In the genomic region with DNA sequence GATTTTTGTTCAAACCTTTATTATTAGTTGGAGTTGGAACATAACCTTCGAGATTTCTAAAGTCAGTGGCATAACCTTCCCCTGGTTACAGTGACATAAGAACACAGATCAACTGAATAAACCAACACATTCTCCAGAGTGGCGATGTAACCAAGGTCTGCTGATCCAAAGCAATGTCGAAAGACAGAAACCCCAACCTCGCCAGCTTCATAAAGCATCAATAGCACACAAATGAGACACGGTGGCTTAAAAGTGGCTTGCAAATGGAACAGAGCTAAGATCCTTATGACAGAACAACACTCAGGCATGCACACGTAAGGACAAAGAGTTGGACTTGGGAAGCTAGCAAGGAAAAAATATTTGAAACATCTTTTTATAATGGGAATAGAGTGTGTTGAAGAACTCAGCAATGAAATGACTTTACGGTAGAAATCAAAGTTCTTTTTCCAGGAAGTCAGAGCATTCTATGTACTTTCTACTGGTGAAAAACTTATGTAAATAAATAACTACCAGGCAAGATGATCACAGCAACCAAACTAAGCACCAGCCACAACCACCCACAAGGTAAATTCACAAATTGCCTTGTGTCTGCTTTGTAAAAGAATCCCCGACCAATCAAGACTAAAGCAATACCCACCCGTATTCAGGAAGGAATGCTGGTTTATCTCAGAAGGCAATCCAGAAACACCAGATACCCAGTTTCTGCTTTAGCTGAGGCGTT, we compare ENCODE assay signal across 24 cellular contexts.
DNase-seq lines count a peak whose midpoint lies in the region; ATAC-seq, FAIRE-seq and TF ChIP-seq lines count a peak whose summit lies in the region.
"Had no signal": no experiment of that assay in that cellular context is flagged by ENCODE, and none has a peak within 500 bp of the region (broad histone marks: within the 10 kb centered on the region; RNA-seq: fewer than 3 reads in every experiment).

No MANE protein-coding gene starts in this region.

- TF ChIP-seq CTCF in lower lobe of right lung (IDR thresholded peaks at IDR 0.05), result no peak

- ATAC-seq in lower lobe of right lung, result peak; percentile 25 to 52
- ATAC-seq in HG03469 (IDR thresholded peaks at IDR 0.05; ENCODE audit: unreplicated experiment), result no peak
- no peak for ATAC-seq in GM18511 (IDR thresholded peaks at IDR 0.05; ENCODE audit: unreplicated experiment)
- ATAC-seq: gastroesophageal sphincter; GM23338; stimulated activated naive CD8-positive, alpha-beta T cell treated with anti-CD3 and anti-CD28 coated beads, Interleukin-15, Interleukin-2, amounts not matched to agents 100 U/mL and 50 U/mL, for 24 hours had no signal

- peak; percentile 36 for DNase-seq in HuH-7 (ENCODE audit: low spot score)
- peak; percentile 55 for DNase-seq in fibroblast of peridontal ligament (ENCODE audit: extremely low read depth)
- DNase-seq in lower lobe of right lung, result no peak
- peak; percentile 37 for DNase-seq in small intestine
- DNase-seq in KG1 (lab: John Stamatoyannopoulos, UW), result no peak
- no peak for DNase-seq in NCI-H1417 (lab: John Stamatoyannopoulos, UW)
- DNase-seq: ACHN; activated CD8-positive, alpha-beta memory T cell treated with anti-CD3 and anti-CD28 coated beads, Interleukin-2, amount 50 U/mL, for 4 hours; activated naive CD8-positive, alpha-beta T cell treated with anti-CD3 and anti-CD28 coated beads, Interleukin-2, amount 10 ng/mL, durations not matched to agents 7 days and 5 days; NCI-H1417 treated with DMSO at 0.1 percent for 48 hours; NCI-H526; RPMI8226; stimulated activated CD4-positive, alpha-beta T cell treated with anti-CD3 and anti-CD28 coated beads, Interleukin-4, amount 100 ng/mL, for 4 hours; stimulated activated naive CD8-positive, alpha-beta T cell treated with anti-CD3 and anti-CD28 coated beads, Interleukin-15, Interleukin-2, amounts not matched to agents 100 U/mL and 50 U/mL, for 24 hours; T-helper 2 cell; tibial artery had no signal

- H3K27ac ChIP-seq in lower lobe of right lung (peak overlapping the region; percentile 19), small intestine (ENCODE audit: low read depth in 1 of 2, low read length in 1 of 2) (no peak overlapping the region)
- H3K27ac ChIP-seq: BLaER1 treated with 17β-estradiol and CSF1 and Interleukin-3, amounts not matched to agents 10 nM and 100 nM; esophagus muscularis mucosa; gastroesophageal sphincter; SK-N-MC; tibial artery; VCaP had no signal

- intact Hi-C loops in lower lobe of right lung (cut with DNase I), result no loop called here

- H3K4me3 ChIP-seq in lower lobe of right lung, result no peak overlapping the region
- no peak overlapping the region for H3K4me3 ChIP-seq in small intestine (ENCODE audit: low read depth in 1 of 2, low read length in 2 of 2)
- H3K4me3 ChIP-seq: BLaER1 treated with 17β-estradiol and CSF1 and Interleukin-3, amounts not matched to agents 10 nM and 100 nM; esophagus muscularis mucosa; gastroesophageal sphincter; GM23338; SK-N-MC; tibial artery had no signal

- H3K36me3 ChIP-seq in lower lobe of right lung (no peaks in the 10 kb centered on the region), small intestine (ENCODE audit: control insufficient read depth in 2 of 2, insufficient read depth in 2 of 2, low read length in 2 of 2) (no peaks in the 10 kb centered on the region)
- H3K36me3 ChIP-seq: BLaER1 treated with 17β-estradiol and CSF1 and Interleukin-3, amounts not matched to agents 10 nM and 100 nM; esophagus muscularis mucosa; gastroesophageal sphincter; tibial artery had no signal

- H3K27me3 ChIP-seq in lower lobe of right lung (ENCODE audit: low read depth) (no peaks in the 10 kb centered on the region), small intestine (ENCODE audit: control insufficient read depth in 2 of 2, insufficient read depth in 2 of 2, low read length in 2 of 2) (no peaks in the 10 kb centered on the region)
- H3K27me3 ChIP-seq: BLaER1 treated with 17β-estradiol and CSF1 and Interleukin-3, amounts not matched to agents 10 nM and 100 nM; esophagus muscularis mucosa; gastroesophageal sphincter; tibial artery had no signal

- FAIRE-seq in small intestine (lab: Jason Lieb, UNC), result no peak

- no peaks in the 10 kb centered on the region for H3K9me3 ChIP-seq in lower lobe of right lung
- H3K9me3 ChIP-seq in small intestine (ENCODE audit: control insufficient read depth, low read depth), result no peaks in the 10 kb centered on the region
- H3K9me3 ChIP-seq: esophagus muscularis mucosa, gastroesophageal sphincter, tibial artery had no signal

- 59 to 67% (median 65%) methylated on average over 10 of the region's 10 CpGs for WGBS in small intestine, 3 donors

- H3K4me1 ChIP-seq in lower lobe of right lung (peaks cover 6% of the 10 kb centered on the region), small intestine (ENCODE audit: control insufficient read depth in 2 of 2, insufficient read depth in 1 of 2, low read depth in 1 of 2, low read length in 1 of 2) (peaks cover 0 to 1% of the 10 kb centered on the region in 2 donors)
- H3K4me1 ChIP-seq: tibial artery had no signal

Comparison
In these comparisons a context has a peak if more than half of its experiments do, and no peak if none do; other contexts are left out.
1. DNase-seq: peak in HuH-7 (single experiment), fibroblast of peridontal ligament (single experiment) and small intestine (single experiment); none in lower lobe of right lung (single experiment), KG1 (single experiment) and NCI-H1417 (0 of 3).
2. ATAC-seq: peak in lower lobe of right lung (2 of 2); none in HG03469 (single experiment) and GM18511 (single experiment).